Comparison of ENCODE assay signal across 18 cellular contexts in the genomic region with DNA sequence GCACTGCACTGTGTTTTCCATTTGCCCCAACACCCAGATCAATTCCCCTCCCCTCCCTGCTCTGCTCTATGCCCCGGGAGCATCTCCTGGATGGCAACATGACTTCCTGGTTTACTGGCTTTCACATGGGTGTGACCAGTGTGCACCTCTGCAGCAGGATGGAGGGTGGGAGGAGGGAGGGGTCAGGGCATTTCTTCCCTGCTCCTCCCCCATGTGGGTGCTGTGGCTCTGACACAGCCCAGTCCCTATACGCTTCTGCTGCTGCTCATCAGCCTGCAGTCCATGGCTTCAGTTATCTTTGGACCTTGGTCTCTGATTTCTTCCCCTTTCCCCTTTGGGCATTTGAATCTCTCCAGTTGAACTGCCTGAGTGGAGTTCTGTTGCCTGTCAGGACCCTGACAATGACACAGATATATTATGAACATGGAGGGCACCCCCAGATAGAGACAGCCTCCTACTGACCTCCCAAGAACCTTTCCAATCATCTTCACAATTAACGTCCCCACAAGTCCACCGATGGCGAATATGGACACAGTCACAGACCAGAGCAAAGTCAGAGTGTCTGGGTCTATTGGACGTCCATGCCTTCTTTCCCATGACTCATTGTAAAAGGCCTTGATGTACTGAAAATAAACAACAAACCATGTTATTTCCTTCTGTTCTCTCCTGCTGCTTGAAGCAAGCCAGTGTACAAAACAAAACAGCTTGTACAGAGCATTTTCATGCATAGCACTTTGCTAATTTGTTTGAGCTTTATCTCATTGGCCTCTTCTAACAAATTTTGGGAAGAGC. TPM values are rescaled to one million over a fixed set of nuclear protein-coding genes. Genes with fewer than 3 reads are reported as not detected.
A peak's percentile ranks its signal among the peaks of the same experiment; 100 is the strongest.
DNase-seq lines count a peak whose midpoint lies in the region; ATAC-seq and TF ChIP-seq lines count a peak whose summit lies in the region.
"Had no signal": no experiment of that assay in that cellular context is flagged by ENCODE, and none has a peak within 500 bp of the region (broad histone marks: within the 10 kb centered on the region; RNA-seq: fewer than 3 reads in every experiment).

No MANE protein-coding gene starts in this region.

- no peak overlapping the region for H3K4me3 Mint-ChIP-seq in nephron progenitor cell
- H3K4me3 Mint-ChIP-seq: activated naive CD8-positive, alpha-beta T cell; mesothelial cell of epicardium; stimulated activated naive CD8-positive, alpha-beta T cell treated with anti-CD3 and anti-CD28 coated beads, Interleukin-15, Interleukin-2, amounts not matched to agents 100 ng/mL and 50 ng/mL, for 24 hours had no signal

- TF ChIP-seq RAD21 in HCT116 (IDR thresholded peaks at IDR 0.05; ENCODE audit: low read depth) = no peak

- no peaks in the 10 kb centered on the region for H4K20me1 ChIP-seq in HCT116 (ENCODE audit: insufficient read depth)

- peak; percentile 77 for ATAC-seq in HCT116
- peak; percentile 65 for ATAC-seq in esophagus mucosa

- DNase-seq in Ammon's horn (ENCODE audit: low spot score) = peak; percentile 47
- DNase-seq in HCT116 (ENCODE audit: low read depth, low spot score) = no peak
- DNase-seq in non-pigmented ciliary epithelial cell (ENCODE audit: low read depth) = peak; percentile 19
- DNase-seq in nephron progenitor cell = no peak
- no peak for DNase-seq in HEK293T (ENCODE audit: extremely low spot score)
- no peak for DNase-seq in stimulated activated CD4-positive, alpha-beta T cell treated with anti-CD3 and anti-CD28 coated beads, Interleukin-4, amount 100 ng/mL, for 24 hours
- no peak for DNase-seq in effector CD4-positive, alpha-beta T cell
- DNase-seq: activated CD4-positive, CD25-positive, alpha-beta regulatory T cell; DMS53; NCI-H1105; SHP77; T-helper 2 cell had no signal

- no peaks in the 10 kb centered on the region for H3K27me3 ChIP-seq in HCT116 (ENCODE audit: insufficient read depth, low read length)

- H3K36me3 Mint-ChIP-seq in nephron progenitor cell (ENCODE audit: low read depth) = no peaks in the 10 kb centered on the region
- H3K36me3 Mint-ChIP-seq: mesothelial cell of epicardium had no signal

- no peaks in the 10 kb centered on the region for H3K36me3 ChIP-seq in HCT116 (ENCODE audit: control insufficient read depth in 1 of 2, insufficient read depth in 2 of 2, low read length in 2 of 2)

- no peaks in the 10 kb centered on the region for H3K9me3 Mint-ChIP-seq in nephron progenitor cell
- H3K9me3 Mint-ChIP-seq: mesothelial cell of epicardium; stimulated activated naive CD8-positive, alpha-beta T cell treated with anti-CD3 and anti-CD28 coated beads, Interleukin-15, Interleukin-2, amounts not matched to agents 100 ng/mL and 50 ng/mL, for 24 hours had no signal

- POLR2A ChIA-PET in HCT116 (lab: Charles Lee) = no interaction called here
- POLR2A ChIA-PET in HEK293T (lab: Yijun Ruan, JAX) = no interaction called here

- TF ChIP-seq CTCF in HCT116 (IDR thresholded peaks at IDR 0.05 in 2 of 3, conservative IDR thresholded peaks at IDR 0.05 in 1 of 3; ENCODE audit: borderline replicate concordance in 1 of 3, insufficient read depth in 1 of 3, low read depth in 2 of 3, low read length in 2 of 3) = no peak
- no peak for TF ChIP-seq CTCF in nephron progenitor cell (IDR thresholded peaks at IDR 0.05)

- no peaks in the 10 kb centered on the region for H3K9me2 ChIP-seq in HCT116 (ENCODE audit: insufficient read depth)

- RAD21 ChIA-PET in HCT116 (lab: Charles Lee; ENCODE audit: low non-redundant PET in 1 of 2, low total read pairs in 2 of 2, uncharacterized antibody in 2 of 2, unreplicated experiment in 2 of 2) = no interaction called here

- no peak overlapping the region for H2AFZ ChIP-seq in HCT116 (ENCODE audit: low read depth, low read length, poor library complexity, severe bottlenecking)

- no peak overlapping the region for H3K27ac Mint-ChIP-seq in nephron progenitor cell
- H3K27ac Mint-ChIP-seq: activated naive CD8-positive, alpha-beta T cell; mesothelial cell of epicardium; stimulated activated naive CD8-positive, alpha-beta T cell treated with anti-CD3 and anti-CD28 coated beads, Interleukin-15, Interleukin-2, amounts not matched to agents 100 ng/mL and 50 ng/mL, for 24 hours had no signal

- H3K79me2 ChIP-seq in HCT116 (ENCODE audit: insufficient read depth, low read length) = no peaks in the 10 kb centered on the region

- no peak for TF ChIP-seq POLR2A in HCT116 (IDR thresholded peaks at IDR 0.05; ENCODE audit: borderline replicate concordance, extremely low read depth, insufficient read depth, insufficient read length)

- H3K4me1 Mint-ChIP-seq in nephron progenitor cell = no peaks in the 10 kb centered on the region
- H3K4me1 Mint-ChIP-seq: mesothelial cell of epicardium had no signal

- BruUV-seq in HCT116 (replicated peaks; lab: Mats Ljungman, UMichigan) = no TSS peak

- H3K27ac ChIP-seq in HCT116 (ENCODE audit: low read depth, low read length) = no peak overlapping the region
- H3K27ac ChIP-seq: KMS-11 had no signal

- H3K27me3 Mint-ChIP-seq in nephron progenitor cell (ENCODE audit: low read depth, poor library complexity) = peaks cover 6% of the 10 kb centered on the region
- H3K27me3 Mint-ChIP-seq: activated naive CD8-positive, alpha-beta T cell; stimulated activated naive CD8-positive, alpha-beta T cell treated with anti-CD3 and anti-CD28 coated beads, Interleukin-15, Interleukin-2, amounts not matched to agents 100 ng/mL and 50 ng/mL, for 24 hours had no signal

- H3K4me2 ChIP-seq in HCT116 (ENCODE audit: low read length) = peak overlapping the region; percentile 17; the same call in 1 of the 2 replicates
- H3K4me2 ChIP-seq: KMS-11 had no signal

- H3K9me3 ChIP-seq in HCT116 (ENCODE audit: control insufficient read depth in 1 of 2, insufficient read depth in 1 of 2, low read depth in 1 of 2, low read length in 2 of 2) = no peaks in the 10 kb centered on the region

- no peak overlapping the region for H3K9ac ChIP-seq in HCT116 (ENCODE audit: low read length)
- H3K9ac ChIP-seq: KMS-11 had no signal

- intact Hi-C loops in HCT116 (cut with micrococcal nuclease) = no loop called here

- CTCF ChIA-PET in HCT116 (lab: Charles Lee) = no interaction called here
- CTCF ChIA-PET in HEK293T (lab: Yijun Ruan, JAX) = no interaction called here

- no peak overlapping the region for H3K4me3 ChIP-seq in HCT116 (replicated peaks in 1 of 2; ENCODE audit: low read depth in 1 of 2, low read length in 2 of 2)
- H3K4me3 ChIP-seq: skin epidermis had no signal

- peaks cover 4 to 23% of the 10 kb centered on the region in 2 experiments; a peak in 3 of 4 replicates for H3K4me1 ChIP-seq in HCT116 (ENCODE audit: control insufficient read depth in 1 of 2, insufficient read depth in 2 of 2, low read length in 2 of 2)

TF ChIP-seq in HCT116, 20 proteins besides CTCF, POLR2A, EP300 and RAD21 (continues in another document):
- TF ChIP-seq, protein P1, sequence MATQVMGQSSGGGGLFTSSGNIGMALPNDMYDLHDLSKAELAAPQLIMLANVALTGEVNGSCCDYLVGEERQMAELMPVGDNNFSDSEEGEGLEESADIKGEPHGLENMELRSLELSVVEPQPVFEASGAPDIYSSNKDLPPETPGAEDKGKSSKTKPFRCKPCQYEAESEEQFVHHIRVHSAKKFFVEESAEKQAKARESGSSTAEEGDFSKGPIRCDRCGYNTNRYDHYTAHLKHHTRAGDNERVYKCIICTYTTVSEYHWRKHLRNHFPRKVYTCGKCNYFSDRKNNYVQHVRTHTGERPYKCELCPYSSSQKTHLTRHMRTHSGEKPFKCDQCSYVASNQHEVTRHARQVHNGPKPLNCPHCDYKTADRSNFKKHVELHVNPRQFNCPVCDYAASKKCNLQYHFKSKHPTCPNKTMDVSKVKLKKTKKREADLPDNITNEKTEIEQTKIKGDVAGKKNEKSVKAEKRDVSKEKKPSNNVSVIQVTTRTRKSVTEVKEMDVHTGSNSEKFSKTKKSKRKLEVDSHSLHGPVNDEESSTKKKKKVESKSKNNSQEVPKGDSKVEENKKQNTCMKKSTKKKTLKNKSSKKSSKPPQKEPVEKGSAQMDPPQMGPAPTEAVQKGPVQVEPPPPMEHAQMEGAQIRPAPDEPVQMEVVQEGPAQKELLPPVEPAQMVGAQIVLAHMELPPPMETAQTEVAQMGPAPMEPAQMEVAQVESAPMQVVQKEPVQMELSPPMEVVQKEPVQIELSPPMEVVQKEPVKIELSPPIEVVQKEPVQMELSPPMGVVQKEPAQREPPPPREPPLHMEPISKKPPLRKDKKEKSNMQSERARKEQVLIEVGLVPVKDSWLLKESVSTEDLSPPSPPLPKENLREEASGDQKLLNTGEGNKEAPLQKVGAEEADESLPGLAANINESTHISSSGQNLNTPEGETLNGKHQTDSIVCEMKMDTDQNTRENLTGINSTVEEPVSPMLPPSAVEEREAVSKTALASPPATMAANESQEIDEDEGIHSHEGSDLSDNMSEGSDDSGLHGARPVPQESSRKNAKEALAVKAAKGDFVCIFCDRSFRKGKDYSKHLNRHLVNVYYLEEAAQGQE (IDR thresholded peaks at IDR 0.05; ENCODE audit: low read depth) = no peak
- no peak for TF ChIP-seq YY1 (IDR thresholded peaks at IDR 0.05; ENCODE audit: extremely low read depth, insufficient replicate concordance, low read depth, low read length)

TF ChIP-seq in HEK293T, 16 proteins besides CTCF, POLR2A, EP300 and RAD21:
- no peak for TF ChIP-seq ARNT (IDR thresholded peaks at IDR 0.05)
- TF ChIP-seq SP1 (IDR thresholded peaks at IDR 0.05) = no peak

RNA-seq across cellular contexts. Expression of a gene that starts 24.8 kb away (rescaled TPM):
- total RNA-seq in HCT116 (2021; ENCODE audit: unreplicated experiment) (2.2 TPM), esophagus mucosa (21.5 TPM)
- polyA plus RNA-seq in HCT116 (2012) = 1.2 and 1.7 TPM in 2 replicates

Comparison
In these comparisons a context has a peak if more than half of its experiments do, and no peak if none do; other contexts are left out.
1. DNase-seq: peak in Ammon's horn (single experiment) and non-pigmented ciliary epithelial cell (single experiment); none in HCT116 (single experiment), nephron progenitor cell (single experiment), HEK293T (single experiment), stimulated activated CD4-positive, alpha-beta T cell treated with anti-CD3 and anti-CD28 coated beads, Interleukin-4, amount 100 ng/mL, for 24 hours (single experiment) and effector CD4-positive, alpha-beta T cell (single experiment).